In genomic region chrX:10854594-10854993, GRCh38 we compare ENCODE assay signal across 16 cellular contexts.
"Had no signal": no experiment of that assay in that cellular context is flagged by ENCODE, and none has a peak within 500 bp of the region (broad histone marks: within the 10 kb centered on the region; RNA-seq: fewer than 3 reads in every experiment).

No MANE protein-coding gene starts in this region.

- H3K36me3 ChIP-seq: esophagus muscularis mucosa, suprapubic skin had no signal

- H3K27ac Mint-ChIP-seq: activated naive CD8-positive, alpha-beta T cell treated with anti-CD3 and anti-CD28 coated beads, Interleukin-2, amount 10 ng/mL, durations not matched to agents 7 days and 5 days; natural killer cell treated with Interleukin-12 subunit alpha and Interleukin-12 subunit beta and Interleukin-15 and Interleukin-18, amount 100 ng/mL, for 72 hours; T-cell; type B pancreatic cell had no signal

- H3K27me3 ChIP-seq: esophagus muscularis mucosa, suprapubic skin had no signal

- H3K4me3 Mint-ChIP-seq: activated naive CD8-positive, alpha-beta T cell treated with anti-CD3 and anti-CD28 coated beads, Interleukin-2, amount 10 ng/mL, durations not matched to agents 7 days and 5 days; natural killer cell treated with Interleukin-12 subunit alpha and Interleukin-12 subunit beta and Interleukin-15 and Interleukin-18, amount 100 ng/mL, for 72 hours; T-cell; type B pancreatic cell had no signal

- H3K36me3 Mint-ChIP-seq: activated naive CD8-positive, alpha-beta T cell treated with anti-CD3 and anti-CD28 coated beads, Interleukin-2, amount 10 ng/mL, durations not matched to agents 7 days and 5 days; natural killer cell treated with Interleukin-12 subunit alpha and Interleukin-12 subunit beta and Interleukin-15 and Interleukin-18, amount 100 ng/mL, for 72 hours; T-cell; type B pancreatic cell had no signal

- H3K4me1 Mint-ChIP-seq: T-cell had no signal

- H3K9me3 ChIP-seq: esophagus muscularis mucosa, suprapubic skin had no signal

- H3K9me3 Mint-ChIP-seq: activated naive CD8-positive, alpha-beta T cell treated with anti-CD3 and anti-CD28 coated beads, Interleukin-2, amount 10 ng/mL, durations not matched to agents 7 days and 5 days; type B pancreatic cell had no signal

- H3K4me2 ChIP-seq: smooth muscle cell had no signal

- H3K4me3 ChIP-seq: esophagus muscularis mucosa, smooth muscle cell, suprapubic skin had no signal

- H3K4me1 ChIP-seq: esophagus muscularis mucosa, suprapubic skin had no signal

- ATAC-seq: natural killer cell treated with Interleukin-12 subunit alpha and Interleukin-12 subunit beta and Interleukin-15 and Interleukin-18, amount 100 ng/mL, for 72 hours; stimulated activated naive CD8-positive, alpha-beta T cell treated with anti-CD3 and anti-CD28 coated beads, Interleukin-15, Interleukin-2, amounts not matched to agents 100 U/mL and 50 U/mL, for 24 hours; T-cell had no signal

- DNase-seq: activated CD4-positive, CD25-positive, alpha-beta regulatory T cell treated with anti-CD3 and anti-CD28 coated beads, Interleukin-2, amount 50 U/mL, for 72 hours; activated naive CD4-positive, alpha-beta T cell; activated naive CD8-positive, alpha-beta T cell treated with anti-CD3 and anti-CD28 coated beads, Interleukin-2, amount 10 ng/mL, durations not matched to agents 7 days and 5 days; activated T-cell treated with anti-CD3 and anti-CD28 coated beads for 4 hours; aorta; hypothalamus; retina; stimulated activated naive CD8-positive, alpha-beta T cell treated with anti-CD3 and anti-CD28 coated beads, Interleukin-15, Interleukin-2, amounts not matched to agents 100 U/mL and 50 U/mL, for 24 hours; T-cell; T-helper 9 cell had no signal

- FAIRE-seq: bronchial epithelial cell had no signal

- H3K27me3 Mint-ChIP-seq: activated naive CD8-positive, alpha-beta T cell treated with anti-CD3 and anti-CD28 coated beads, Interleukin-2, amount 10 ng/mL, durations not matched to agents 7 days and 5 days; natural killer cell treated with Interleukin-12 subunit alpha and Interleukin-12 subunit beta and Interleukin-15 and Interleukin-18, amount 100 ng/mL, for 72 hours; type B pancreatic cell had no signal

- H3K27ac ChIP-seq: esophagus muscularis mucosa, suprapubic skin had no signal
